23 cellular contexts compared by ENCODE assay signal in genomic region chr7:90833443-90833842, GRCh38.
"Had no signal": no experiment of that assay in that cellular context is flagged by ENCODE, and none has a peak within 500 bp of the region (broad histone marks: within the 10 kb centered on the region; RNA-seq: fewer than 3 reads in every experiment).

No MANE protein-coding gene starts in this region.

- H3K4me3 Mint-ChIP-seq: activated T-cell treated with anti-CD3 and anti-CD28 coated beads, Interleukin-2, amount 50 U/mL, for 72 hours; effector memory CD8-positive, alpha-beta T cell; mesothelial cell of epicardium; nephron; stimulated activated memory B cell treated with anti-CD40 and anti-IgM and Interleukin-4, amounts not matched to agents 10 μg/mL and 1 μg/mL and 100 μg/mL, for 72 hours had no signal

- H3K4me1 Mint-ChIP-seq: mesothelial cell of epicardium had no signal

- ATAC-seq: activated naive CD4-positive, alpha-beta T cell treated with anti-CD3 and anti-CD28 coated beads, Interleukin-2, amount 50 U/mL, for 72 hours; activated T-cell treated with anti-CD3 and anti-CD28 coated beads, Interleukin-2, amount 50 U/mL, for 72 hours; effector memory CD8-positive, alpha-beta T cell; left lobe of liver; stimulated activated memory B cell treated with anti-CD40 and anti-IgM and Interleukin-4, amounts not matched to agents 10 μg/mL and 1 μg/mL and 100 μg/mL, for 72 hours had no signal

- H3K36me3 ChIP-seq: adrenal gland, sigmoid colon, thoracic aorta, upper lobe of right lung had no signal

- H3K4me3 ChIP-seq: adrenal gland, lung, sigmoid colon, spleen, thoracic aorta, upper lobe of right lung had no signal

- H3K27me3 ChIP-seq: adrenal gland, sigmoid colon, spleen, upper lobe of right lung had no signal

- H3K27ac ChIP-seq: adrenal gland, sigmoid colon, spleen, thoracic aorta, upper lobe of right lung, VCaP had no signal

- H3K27ac Mint-ChIP-seq: activated naive CD4-positive, alpha-beta T cell treated with anti-CD3 and anti-CD28 coated beads, Interleukin-2, amount 50 U/mL, for 72 hours; activated T-cell treated with anti-CD3 and anti-CD28 coated beads, Interleukin-2, amount 50 U/mL, for 72 hours; effector memory CD8-positive, alpha-beta T cell; mesothelial cell of epicardium had no signal

- H3K4me1 ChIP-seq: adrenal gland, sigmoid colon, spleen, upper lobe of right lung had no signal

- H3K9me3 ChIP-seq: adrenal gland, thoracic aorta, upper lobe of right lung had no signal

- H3K27me3 Mint-ChIP-seq: effector memory CD8-positive, alpha-beta T cell; stimulated activated memory B cell treated with anti-CD40 and anti-IgM and Interleukin-4, amounts not matched to agents 10 μg/mL and 1 μg/mL and 100 μg/mL, for 72 hours had no signal

- DNase-seq: activated CD4-positive, alpha-beta T cell treated with anti-CD3 and anti-CD28 coated beads for 1 hour; activated CD4-positive, alpha-beta T cell treated with anti-CD3 and anti-CD28 coated beads, Interleukin-2, amount 50 U/mL, for 4 hours; activated gamma-delta T cell treated with Interleukin-2 at 50 U/mL for 16 hours; activated T-cell treated with anti-CD3 and anti-CD28 coated beads, Interleukin-2, amount 50 U/mL, for 72 hours; adrenal gland; dermis blood vessel endothelial cell; effector memory CD8-positive, alpha-beta T cell; foreskin melanocyte; glutamatergic neuron; kidney; nucleus accumbens; sigmoid colon; spleen; stimulated activated CD4-positive, alpha-beta T cell treated with anti-CD3 and anti-CD28 coated beads, Interleukin-4, amount 100 ng/mL, for 4 hours; upper lobe of right lung had no signal
